23 cellular contexts compared by ENCODE assay signal in genomic region chr9:33430942-33431341, GRCh38. TPM values are rescaled to one million over a fixed set of nuclear protein-coding genes. Genes with fewer than 3 reads are reported as not detected.
A peak's percentile ranks its signal among the peaks of the same experiment; 100 is the strongest.
DNase-seq lines count a peak whose midpoint lies in the region; ATAC-seq, FAIRE-seq and TF ChIP-seq lines count a peak whose summit lies in the region.
"Had no signal": no experiment of that assay in that cellular context is flagged by ENCODE, and none has a peak within 500 bp of the region (broad histone marks: within the 10 kb centered on the region; RNA-seq: fewer than 3 reads in every experiment).

No MANE protein-coding gene starts in this region.

- H3K4me1 ChIP-seq in keratinocyte (ENCODE audit: control insufficient read depth, extremely low read depth, insufficient read depth, low read length) = peaks cover 22% of the 10 kb centered on the region
- H3K4me1 ChIP-seq: colonic mucosa had no signal

- dilution Hi-C loops in keratinocyte (cut with MboI; ENCODE audit: extremely low pct_ligation_motif_present, low sequenced_read_pairs) = no loop called here

- FAIRE-seq in keratinocyte (lab: Jason Lieb, UNC) = peak; percentile 65
- no peak for FAIRE-seq in GM12892 (lab: Jason Lieb, UNC)

- no peaks in the 10 kb centered on the region for H3K79me2 ChIP-seq in keratinocyte (ENCODE audit: control insufficient read depth, insufficient read depth, low read length)

- no peaks in the 10 kb centered on the region for H4K20me1 ChIP-seq in keratinocyte (ENCODE audit: control insufficient read depth, extremely low read depth, insufficient read depth, low read length)

- H3K9me1 ChIP-seq in keratinocyte (ENCODE audit: control insufficient read depth, extremely low read depth, insufficient read depth, low read length) = no peaks in the 10 kb centered on the region

- H3K36me3 ChIP-seq in WERI-Rb-1 (no peaks in the 10 kb centered on the region), keratinocyte (ENCODE audit: control insufficient read depth in 2 of 2, extremely low read depth in 1 of 2, insufficient read depth in 2 of 2, low read length in 2 of 2) (no peaks in the 10 kb centered on the region)
- H3K36me3 ChIP-seq: colonic mucosa had no signal

- H3K27ac ChIP-seq in 22Rv1 = peak overlapping the region; percentile 22
- peak overlapping the region; percentile 42 for H3K27ac ChIP-seq in WERI-Rb-1
- no peak overlapping the region for H3K27ac ChIP-seq in keratinocyte (ENCODE audit: control insufficient read depth, insufficient read depth, low read length)
- H3K27ac ChIP-seq: colonic mucosa, KMS-11 had no signal

- no peak for TF ChIP-seq POLR2A in GM12892 (IDR thresholded peaks at IDR 0.05; ENCODE audit: low read depth, low read length)

- H3K4me2 ChIP-seq in keratinocyte (ENCODE audit: control insufficient read depth, extremely low read depth, insufficient read depth, low read depth, low read length) = no peak overlapping the region
- H3K4me2 ChIP-seq: KMS-11 had no signal

- H3K27me3 ChIP-seq in WERI-Rb-1 (ENCODE audit: insufficient read depth, low read depth, severe bottlenecking) = no peaks in the 10 kb centered on the region
- H3K27me3 ChIP-seq in keratinocyte (ENCODE audit: control insufficient read depth, extremely low read depth, insufficient read depth, low read length) = no peaks in the 10 kb centered on the region
- H3K27me3 ChIP-seq: colonic mucosa had no signal

- peak; percentile 55 for DNase-seq in Daoy (ENCODE audit: low read depth)
- DNase-seq in WERI-Rb-1 = peak; percentile 42
- DNase-seq in keratinocyte (ENCODE audit: low read depth, low spot score) = no peak
- DNase-seq in NCI-H510A (lab: John Stamatoyannopoulos, UW) = no peak
- no peak for DNase-seq in GM12892 (ENCODE audit: insufficient read length)
- no peak for DNase-seq in anterior cingulate cortex (lab: John Stamatoyannopoulos, UW)
- DNase-seq: activated CD4-positive, alpha-beta memory T cell treated with anti-CD3 and anti-CD28 coated beads, Interleukin-2, amount 10 ng/mL, durations not matched to agents 7 days and 5 days; activated naive CD4-positive, alpha-beta T cell treated with anti-CD3 and anti-CD28 coated beads, Interleukin-2, amount 10 ng/mL, durations not matched to agents 7 days and 5 days; activated T-cell treated with anti-CD3 and anti-CD28 coated beads, Interleukin-2, amount 50 U/mL, for 24 hours; colonic mucosa; DND-41; foreskin melanocyte; natural killer cell; NCI-H1105 treated with DMSO at 0.1 percent for 48 hours; NCI-H524 treated with DMSO at 0.1 percent for 48 hours; posterior cingulate gyrus; SHP77; T-cell had no signal

- no peak overlapping the region for H3K9ac ChIP-seq in keratinocyte (ENCODE audit: control insufficient read depth, extremely low read depth, insufficient read depth, low read length)
- H3K9ac ChIP-seq: KMS-11 had no signal

- no peak for TF ChIP-seq CTCF in 22Rv1 (IDR thresholded peaks at IDR 0.05)
- TF ChIP-seq CTCF in WERI-Rb-1 (IDR thresholded peaks at IDR 0.05; ENCODE audit: low read depth, low read length) = no peak
- TF ChIP-seq CTCF in keratinocyte (optimal IDR thresholded peaks at IDR 0.05 in 1 of 3, IDR thresholded peaks at IDR 0.05 in 1 of 3, conservative IDR thresholded peaks at IDR 0.05 in 1 of 3; ENCODE audit: extremely low read depth in 1 of 3, insufficient read depth in 2 of 3, low read length in 3 of 3) = no peak

- no peak for ATAC-seq in GM21529 (IDR thresholded peaks at IDR 0.05; ENCODE audit: unreplicated experiment)
- ATAC-seq: natural killer cell, T-cell, WTC11 had no signal

- H2AFZ ChIP-seq in keratinocyte (ENCODE audit: control insufficient read depth, low read length) = no peak overlapping the region

- no peaks in the 10 kb centered on the region for H3K9me3 ChIP-seq in WERI-Rb-1 (ENCODE audit: severe bottlenecking)
- no peaks in the 10 kb centered on the region for H3K9me3 ChIP-seq in keratinocyte (ENCODE audit: control insufficient read depth, low read depth, low read length)
- H3K9me3 ChIP-seq: colonic mucosa had no signal

- H3K4me3 ChIP-seq in WERI-Rb-1 (ENCODE audit: low read depth, low read length) (no peak overlapping the region), keratinocyte (ENCODE audit: control insufficient read depth in 2 of 3, extremely low read depth in 1 of 3, insufficient read depth in 2 of 3, low read depth in 1 of 3, low read length in 3 of 3) (no peak overlapping the region)
- H3K4me3 ChIP-seq: colonic mucosa had no signal

RNA-seq across cellular contexts. Expression of gene AQP3, which starts 16.5 kb away (rescaled TPM):
- 1.9 and 3.5 TPM in 2 replicates for total RNA-seq in Daoy (2014; rRNA removed; shearing (Covaris generic))
- 139 to 239 TPM (median 215 TPM) in 3 replicates for polyA plus RNA-seq in keratinocyte
- 16.3 TPM for polyA plus RNA-seq in keratinocyte (2011; ENCODE audit: low read depth)
- polyA plus RNA-seq in keratinocyte (2011; cell fraction: cytosol; rRNA removed) = 63.9 and 107 TPM in 2 replicates
- 126 and 174 TPM in 2 replicates for polyA plus RNA-seq in keratinocyte (2011; cell fraction: nucleus; rRNA removed)
- 107 and 168 TPM in 2 replicates for polyA plus RNA-seq in keratinocyte (2012; ENCODE audit: low replicate concordance)
- 219 to 431 TPM (median 304 TPM) in 3 replicates for polyA minus RNA-seq in keratinocyte
- 148 TPM for polyA minus RNA-seq in keratinocyte (2011; cell fraction: cytosol; rRNA and poly(A)+ RNA removed)
- 78.9 and 82.2 TPM in 2 replicates for polyA minus RNA-seq in keratinocyte (2011; cell fraction: nucleus; rRNA and poly(A)+ RNA removed)
- polyA plus RNA-seq in GM12892 (2012; ENCODE audit: missing spikeins) = 0.68 TPM

RNA-seq across cellular contexts. Expression of gene AQP7, which starts 28.6 kb away (rescaled TPM):
- not detected in 2 replicates for total RNA-seq in Daoy (2014; rRNA removed; shearing (Covaris generic))
- polyA plus RNA-seq in keratinocyte = not detected in 3 replicates
- not detected for polyA plus RNA-seq in keratinocyte (2011; ENCODE audit: low read depth)
- polyA plus RNA-seq in keratinocyte (2011; cell fraction: cytosol; rRNA removed) = not detected in 2 replicates
- 0.10 and 0.19 TPM in 2 replicates for polyA plus RNA-seq in keratinocyte (2011; cell fraction: nucleus; rRNA removed)
- 0.14 TPM in 1 of 2 replicates, not detected in the other for polyA plus RNA-seq in keratinocyte (2012; ENCODE audit: low replicate concordance)
- polyA minus RNA-seq in keratinocyte = not detected in 3 replicates
- not detected for polyA minus RNA-seq in keratinocyte (2011; cell fraction: cytosol; rRNA and poly(A)+ RNA removed)
- polyA minus RNA-seq in keratinocyte (2011; cell fraction: nucleus; rRNA and poly(A)+ RNA removed) = not detected in 2 replicates
- polyA plus RNA-seq in GM12892 (2012; ENCODE audit: missing spikeins) = 0.15 TPM
- total RNA-seq: kidney epithelial cell, natural killer cell had no signal

RNA-seq across cellular contexts. Expression of gene NOL6, which starts 42.8 kb away (rescaled TPM):
- total RNA-seq in Daoy (2014; rRNA removed; shearing (Covaris generic)) = 69.0 and 74.6 TPM in 2 replicates
- polyA plus RNA-seq in keratinocyte = 51.8 to 93.3 TPM (median 63.6 TPM) in 3 replicates
- 17.5 TPM for polyA plus RNA-seq in keratinocyte (2011; ENCODE audit: low read depth)
- polyA plus RNA-seq in keratinocyte (2011; cell fraction: cytosol; rRNA removed) = 41.5 and 49.7 TPM in 2 replicates
- polyA plus RNA-seq in keratinocyte (2011; cell fraction: nucleus; rRNA removed) = 113 and 128 TPM in 2 replicates
- 26.3 and 80.4 TPM in 2 replicates for polyA plus RNA-seq in keratinocyte (2012; ENCODE audit: low replicate concordance)
- polyA minus RNA-seq in keratinocyte = 76.3 to 184 TPM (median 102 TPM) in 3 replicates
- 73.7 TPM for polyA minus RNA-seq in keratinocyte (2011; cell fraction: cytosol; rRNA and poly(A)+ RNA removed)
- 81.7 and 90.1 TPM in 2 replicates for polyA minus RNA-seq in keratinocyte (2011; cell fraction: nucleus; rRNA and poly(A)+ RNA removed)
- 14.1 TPM for polyA plus RNA-seq in GM12892 (2012; ENCODE audit: missing spikeins)

Comparison
In these comparisons a context has a peak if more than half of its experiments do, and no peak if none do; other contexts are left out.
1. DNase-seq: peak in Daoy (single experiment) and WERI-Rb-1 (single experiment); none in keratinocyte (single experiment), NCI-H510A (single experiment), GM12892 (single experiment) and anterior cingulate cortex (0 of 58).